Comparison of ENCODE assay signal across 26 cellular contexts in the genomic region with DNA sequence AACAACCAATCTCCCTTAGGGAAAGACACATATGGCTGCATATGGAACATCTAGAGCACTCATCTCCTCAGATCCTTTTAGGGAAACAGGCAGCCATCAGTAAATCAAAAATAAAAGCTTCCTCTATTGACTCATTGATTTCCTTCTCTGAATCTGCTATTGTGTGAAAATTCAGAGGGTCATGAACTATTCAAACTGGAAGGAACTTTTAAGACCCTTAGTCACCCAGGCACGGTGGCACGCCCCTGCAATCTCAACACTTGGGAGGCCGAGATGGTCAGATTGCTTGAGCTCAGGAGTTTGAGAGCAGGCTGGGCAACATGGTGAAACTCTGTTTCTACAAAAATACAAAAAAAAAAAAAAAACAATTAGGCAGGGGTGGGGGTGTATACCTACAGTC.
DNase-seq lines count a peak whose midpoint lies in the region; ATAC-seq, FAIRE-seq and TF ChIP-seq lines count a peak whose summit lies in the region.
"Had no signal": no experiment of that assay in that cellular context is flagged by ENCODE, and none has a peak within 500 bp of the region (broad histone marks: within the 10 kb centered on the region; RNA-seq: fewer than 3 reads in every experiment).

No MANE protein-coding gene starts in this region.

- POLR2A ChIA-PET in PC-9 (lab: Charles Lee; ENCODE audit: unreplicated experiment), result interaction anchor here (0.6 kb wide), 1 partner anchor 8 kb away, joined by 4 read pairs; no protein-coding TSS in a partner anchor

- 0 out of 2 replicates have a peak, but pooled peaks cover 3% of the 10 kb centered on the region for H3F3A ChIP-seq in PC-9 (ENCODE audit: insufficient read depth, low read depth)

- CTCF ChIA-PET in PC-9 (lab: Charles Lee), result interaction anchor here (0.6 kb wide), 2 partner anchors 34 to 50 kb away, joined by 3 to 9 read pairs; no protein-coding TSS in a partner anchor

- H3K36me3 ChIP-seq in PC-9 (ENCODE audit: low read depth), result no peaks in the 10 kb centered on the region

- H3K79me2 ChIP-seq in PC-9 (ENCODE audit: low read depth), result no peaks in the 10 kb centered on the region

- TF ChIP-seq POLR2A in GM12891 (IDR thresholded peaks at IDR 0.05; ENCODE audit: low read depth, low read length), result no peak

- no peak for TF ChIP-seq CTCF in PC-9 (conservative IDR thresholded peaks at IDR 0.05)

- intact Hi-C loops in PC-9 (cut with micrococcal nuclease; ENCODE audit: unreplicated experiment), result no loop called here

- H3K27ac ChIP-seq in PC-9, result peak overlapping the region; percentile 62
- H3K27ac ChIP-seq: HL-60 had no signal

- no peaks in the 10 kb centered on the region for H3K9me2 ChIP-seq in PC-9 (ENCODE audit: insufficient read depth)

- H3K4me3 ChIP-seq in PC-9, result no peak overlapping the region

- H3K9me3 ChIP-seq in PC-9 (ENCODE audit: insufficient read depth, low read depth), result no peaks in the 10 kb centered on the region
- H3K9me3 ChIP-seq: Caco-2 had no signal

- H4K20me1 ChIP-seq in PC-9 (ENCODE audit: insufficient read depth), result no peaks in the 10 kb centered on the region

- no peaks in the 10 kb centered on the region for H3K27me3 ChIP-seq in PC-9 (ENCODE audit: insufficient read depth, low read depth)

- peak overlapping the region; percentile 58; the same call in 1 of the 2 replicates for H2AFZ ChIP-seq in PC-9

- FAIRE-seq in GM12891 (lab: Jason Lieb, UNC), result no peak
- FAIRE-seq: GM12892, GM18507, H1, HTR-8/SVneo had no signal

- peak overlapping the region; percentile 36 for H3K4me2 ChIP-seq in PC-9

- H3K4me1 ChIP-seq in PC-9 (replicated peaks; ENCODE audit: insufficient read depth), result peaks cover 20% of the 10 kb centered on the region

- DNase-seq in NOMO-1 treated with DMSO at 0.1 percent for 48 hours (lab: John Stamatoyannopoulos, UW; ENCODE audit: unreplicated experiment) (peak; percentile 27), NOMO-1 (lab: John Stamatoyannopoulos, UW; ENCODE audit: unreplicated experiment in 2 of 2) (no peak), PC-9 (peak in 1 of 2 experiments; percentile 77), glomerular endothelial cell (ENCODE audit: extremely low read depth, low read depth, low spot score) (peak; percentile 33), GM12891 (ENCODE audit: insufficient read length, low spot score) (no peak)
- no peak for DNase-seq in stimulated activated CD4-positive, alpha-beta T cell treated with anti-CD3 and anti-CD28 coated beads, Interleukin-2, amount 100 ng/mL, for 48 hours
- DNase-seq: 8988T; Caco-2; CD4-positive, CD25-positive, alpha-beta regulatory T cell; DMS153; IMR-90; NCI-H1048; NCI-H1436; NCI-H1930; NK-92 treated with Interleukin-12 subunit alpha and Interleukin-12 subunit beta, amount 100 ng/mL, for 24 hours; OCI-M1; RPMI8226; SIG-M5 had no signal

- BruUV-seq in PC-9 (replicated peaks; lab: Mats Ljungman, UMichigan), result no TSS peak

- no peak for ATAC-seq in HG03378 (IDR thresholded peaks at IDR 0.05; ENCODE audit: unreplicated experiment)
- no peak for ATAC-seq in HG02759 (IDR thresholded peaks at IDR 0.05; ENCODE audit: unreplicated experiment)
- ATAC-seq: SK-N-SH treated with all-trans-retinoic acid at 6 μM for 48 hours had no signal

TF ChIP-seq in GM12891, 5 proteins besides CTCF, POLR2A, EP300 and RAD21:
- TF ChIP-seq POLR2AphosphoS5 (IDR thresholded peaks at IDR 0.05; ENCODE audit: low read depth, low read length), result no peak
- TF ChIP-seq PAX5 (IDR thresholded peaks at IDR 0.05; ENCODE audit: insufficient read depth, low read length, severe bottlenecking), result no peak
- TF ChIP-seq TAF1 (IDR thresholded peaks at IDR 0.05; ENCODE audit: low read depth, low read length), result no peak
- no peak for TF ChIP-seq POU2F2 (IDR thresholded peaks at IDR 0.05; ENCODE audit: low read depth, low read length)

Comparison
In these comparisons a context has a peak if more than half of its experiments do, and no peak if none do; other contexts are left out.
1. DNase-seq: peak in NOMO-1 treated with DMSO at 0.1 percent for 48 hours (single experiment) and glomerular endothelial cell (single experiment); none in NOMO-1 (0 of 2), stimulated activated CD4-positive, alpha-beta T cell treated with anti-CD3 and anti-CD28 coated beads, Interleukin-2, amount 100 ng/mL, for 48 hours (0 of 2) and GM12891 (single experiment).